Comparison of ENCODE assay signal across 27 cellular contexts in genomic region chr17:43582426-43582825, GRCh38. TPM values are rescaled to one million over a fixed set of nuclear protein-coding genes. Genes with fewer than 3 reads are reported as not detected.
"Had no signal": no experiment of that assay in that cellular context is flagged by ENCODE, and none has a peak within 500 bp of the region (broad histone marks: within the 10 kb centered on the region; RNA-seq: fewer than 3 reads in every experiment).

No MANE protein-coding gene starts in this region.

- ATAC-seq: activated CD4-positive, alpha-beta T cell treated with anti-CD3 and anti-CD28 coated beads for 36 hours; activated CD8-positive, alpha-beta memory T cell treated with anti-CD3 and anti-CD28 coated beads, Interleukin-2, amount 10 ng/mL, durations not matched to agents 7 days and 5 days; activated CD8-positive, alpha-beta T cell treated with anti-CD3 and anti-CD28 coated beads, Interleukin-2, amount 10 ng/mL, durations not matched to agents 7 days and 5 days; activated naive CD4-positive, alpha-beta T cell treated with anti-CD3 and anti-CD28 coated beads, Interleukin-2, amount 50 U/mL, for 72 hours; esophagus mucosa; T-cell had no signal

- H3K27ac ChIP-seq: adrenal gland, ascending aorta, cardiac muscle cell, coronary artery, dorsolateral prefrontal cortex had no signal

- H3K36me3 ChIP-seq: adrenal gland, ascending aorta, breast epithelium, cardiac muscle cell had no signal

- H3K4me3 ChIP-seq: adrenal gland, ascending aorta, breast epithelium, cardiac muscle cell, coronary artery, dorsolateral prefrontal cortex had no signal

- H3K27me3 ChIP-seq: adrenal gland, ascending aorta, breast epithelium, cardiac muscle cell, dorsolateral prefrontal cortex had no signal

- DNase-seq: activated CD4-positive, alpha-beta memory T cell treated with anti-CD3 and anti-CD28 coated beads for 36 hours; activated CD4-positive, alpha-beta T cell treated with anti-CD3 and anti-CD28 coated beads for 36 hours; activated CD4-positive, alpha-beta T cell treated with anti-CD3 and anti-CD28 coated beads, Interleukin-2, amount 10 ng/mL, durations not matched to agents 24 days and 14 days; activated CD4-positive, CD25-positive, alpha-beta regulatory T cell; activated CD4-positive, CD25-positive, alpha-beta regulatory T cell treated with anti-CD3 and anti-CD28 coated beads, Interleukin-2, amount 50 U/mL, for 72 hours; activated CD8-positive, alpha-beta memory T cell treated with anti-CD3 and anti-CD28 coated beads, Interleukin-2, amount 10 ng/mL, durations not matched to agents 7 days and 5 days; activated CD8-positive, alpha-beta memory T cell treated with anti-CD3 and anti-CD28 coated beads, Interleukin-2, amount 50 U/mL, for 4 hours; activated CD8-positive, alpha-beta T cell treated with anti-CD3 and anti-CD28 coated beads, Interleukin-2, amount 10 ng/mL, durations not matched to agents 7 days and 5 days; activated effector memory CD4-positive, alpha-beta T cell treated with anti-CD3 and anti-CD28 coated beads, Interleukin-2, amount 50 U/mL, for 16 hours; activated naive CD4-positive, alpha-beta T cell treated with anti-CD3 and anti-CD28 coated beads for 36 hours; activated T-cell treated with anti-CD3 and anti-CD28 coated beads, Interleukin-2, amount 50 U/mL, for 1 hour; activated T-cell treated with anti-CD3 and anti-CD28 coated beads, Interleukin-2, amount 50 U/mL, for 48 hours; adrenal gland; central memory CD4-positive, alpha-beta T cell; dorsolateral prefrontal cortex; effector memory CD4-positive, alpha-beta T cell; endodermal cell; foreskin fibroblast; head of caudate nucleus; T-cell; T-helper 2 cell had no signal

- H3K9me3 ChIP-seq: adrenal gland, ascending aorta, breast epithelium had no signal

RNA-seq across cellular contexts. Expression of gene ETV4, which starts 36.3 kb away (rescaled TPM):
- total RNA-seq: ascending aorta had no signal
